ENCODE assay signal across 8 cellular contexts in genomic region chr9:121640076-121640475, GRCh38. TPM values are rescaled to one million over a fixed set of nuclear protein-coding genes. Genes with fewer than 3 reads are reported as not detected.
DNase-seq lines count a peak whose midpoint lies in the region; ATAC-seq and TF ChIP-seq lines count a peak whose summit lies in the region.

No MANE protein-coding gene starts in this region.

- H3K27me3 Mint-ChIP-seq in CD14-positive monocyte (ENCODE audit: low read depth in 3 of 3) (peaks cover 13 to 30% (median 15%) of the 10 kb centered on the region in 3 donors), HFFc6 (ENCODE audit: insufficient read depth) (peaks cover 8% of the 10 kb centered on the region)
- peaks cover 16% of the 10 kb centered on the region for H3K27me3 Mint-ChIP-seq in activated CD8-positive, alpha-beta memory T cell treated with anti-CD3 and anti-CD28 coated beads, Interleukin-2, amount 10 ng/mL, durations not matched to agents 7 days and 5 days

- no peaks in the 10 kb centered on the region for H3K36me3 Mint-ChIP-seq in CD14-positive monocyte
- H3K36me3 Mint-ChIP-seq in HFFc6 (ENCODE audit: low read depth), result no peaks in the 10 kb centered on the region
- H3K36me3 Mint-ChIP-seq in activated CD8-positive, alpha-beta memory T cell treated with anti-CD3 and anti-CD28 coated beads, Interleukin-2, amount 10 ng/mL, durations not matched to agents 7 days and 5 days, result no peaks in the 10 kb centered on the region

- no peak overlapping the region for H3K4me3 ChIP-seq in gastrocnemius medialis

- H3K4me1 Mint-ChIP-seq in CD14-positive monocyte, result peaks cover 13% of the 10 kb centered on the region
- peaks cover 7% of the 10 kb centered on the region for H3K4me1 Mint-ChIP-seq in HFFc6 (ENCODE audit: low read depth)
- no peaks in the 10 kb centered on the region for H3K4me1 Mint-ChIP-seq in activated CD8-positive, alpha-beta memory T cell treated with anti-CD3 and anti-CD28 coated beads, Interleukin-2, amount 10 ng/mL, durations not matched to agents 7 days and 5 days

- peak overlapping the region; percentile 47 to 69 (median 60) for H3K27ac ChIP-seq in gastrocnemius medialis

- CTCF ChIA-PET in activated CD8-positive, alpha-beta memory T cell treated with anti-CD3 and anti-CD28 coated beads, Interleukin-2, amount 10 ng/mL, durations not matched to agents 7 days and 5 days (lab: Charles Lee), result interaction anchor here (1.2 to 2.0 kb wide), 4 partner anchors 19 to 95 kb away, joined by 3 to 4 read pairs (median 4); no protein-coding TSS in a partner anchor

- H3K9me3 ChIP-seq in gastrocnemius medialis, result no peaks in the 10 kb centered on the region

- in situ Hi-C loops in gastrocnemius medialis (cut with MboI; ENCODE audit: low sequenced_read_pairs in 4 of 4), result no loop called here

- TF ChIP-seq CTCF in CD14-positive monocyte (IDR thresholded peaks at IDR 0.05) (peak; percentile 47), HFFc6 (IDR thresholded peaks at IDR 0.05) (peak; percentile 79), gastrocnemius medialis (IDR thresholded peaks at IDR 0.05 in 4 of 5, conservative IDR thresholded peaks at IDR 0.05 in 1 of 5) (peak; percentile 62 to 82 (median 76))

- H3K9me3 Mint-ChIP-seq in CD14-positive monocyte (peaks cover 0 to 5% (median 0%) of the 10 kb centered on the region in 7 donors), HFFc6 (no peaks in the 10 kb centered on the region)
- no peaks in the 10 kb centered on the region for H3K9me3 Mint-ChIP-seq in activated CD8-positive, alpha-beta memory T cell treated with anti-CD3 and anti-CD28 coated beads, Interleukin-2, amount 10 ng/mL, durations not matched to agents 7 days and 5 days (ENCODE audit: low read depth)

- TF ChIP-seq POLR2A in gastrocnemius medialis (IDR thresholded peaks at IDR 0.05), result no peak

- no peaks in the 10 kb centered on the region for H3K36me3 ChIP-seq in gastrocnemius medialis

- no peaks in the 10 kb centered on the region for H3K27me3 ChIP-seq in gastrocnemius medialis

- H3K4me1 ChIP-seq in gastrocnemius medialis, result peaks cover 68 to 72% of the 10 kb centered on the region in 2 donors

- intact Hi-C loops in CD14-positive monocyte (cut with micrococcal nuclease) (no loop called here), cardiac septum (cut with DNase I) (loop anchor here (5.0 kb wide), 1 partner anchor 52 kb away; no protein-coding TSS in a partner anchor), gastrocnemius medialis (cut with DNase I; ENCODE audit: low total_unique reads) (loop anchor here (2.0 kb wide), 1 partner anchor 47 kb away; no protein-coding TSS in a partner anchor)

- ATAC-seq in activated CD8-positive, alpha-beta memory T cell treated with anti-CD3 and anti-CD28 coated beads, Interleukin-2, amount 10 ng/mL, durations not matched to agents 7 days and 5 days, result peak; percentile 76
- ATAC-seq in gastrocnemius medialis (peak; percentile 58 to 68), GM21360 (IDR thresholded peaks at IDR 0.05; ENCODE audit: unreplicated experiment) (no peak), HG02885 (IDR thresholded peaks at IDR 0.05; ENCODE audit: poor library complexity, unreplicated experiment) (no peak)

- no peak overlapping the region for H3K27ac Mint-ChIP-seq in CD14-positive monocyte
- H3K27ac Mint-ChIP-seq in HFFc6, result no peak overlapping the region
- no peak overlapping the region for H3K27ac Mint-ChIP-seq in activated CD8-positive, alpha-beta memory T cell treated with anti-CD3 and anti-CD28 coated beads, Interleukin-2, amount 10 ng/mL, durations not matched to agents 7 days and 5 days

- no peak for DNase-seq in CD14-positive monocyte (ENCODE audit: low spot score)
- DNase-seq in HFFc6, result no peak
- DNase-seq in activated CD8-positive, alpha-beta memory T cell treated with anti-CD3 and anti-CD28 coated beads, Interleukin-2, amount 10 ng/mL, durations not matched to agents 7 days and 5 days, result peak; percentile 49
- DNase-seq in cardiac septum (ENCODE audit: low spot score), result peak; percentile 83
- DNase-seq in gastrocnemius medialis, result peak in 1 of 2 donors; percentile 71
- DNase-seq in activated gamma-delta T cell (lab: John Stamatoyannopoulos, UW), result no peak

- H3K4me3 Mint-ChIP-seq in CD14-positive monocyte (no peak overlapping the region), HFFc6 (no peak overlapping the region)
- H3K4me3 Mint-ChIP-seq in activated CD8-positive, alpha-beta memory T cell treated with anti-CD3 and anti-CD28 coated beads, Interleukin-2, amount 10 ng/mL, durations not matched to agents 7 days and 5 days, result no peak overlapping the region

RNA-seq across cellular contexts. Expression of gene DAB2IP, which starts 11.4 kb away (rescaled TPM):
- polyA plus RNA-seq in CD14-positive monocyte, result not detected
- 10 to 100 TPM; 23.0 to 28.2 (median 25.7) TPM for total RNA-seq in HFFc6 (2021; fragmentation: NEBNext Ultra II Directional; extraction: Animal tissue kit (Norgen Biotek cat#: 25700))
- total RNA-seq in activated CD8-positive, alpha-beta memory T cell treated with anti-CD3 and anti-CD28 coated beads, Interleukin-2, amount 10 ng/mL, durations not matched to agents 7 days and 5 days, result under 1 TPM; 0.07 to 0.18 TPM
- total RNA-seq in cardiac septum, result 60.3 TPM
- total RNA-seq in gastrocnemius medialis, result 10 to 100 TPM; 22.7 to 68.2 (median 37.4) TPM

Comparison
In these comparisons a context has a peak if more than half of its experiments do, and no peak if none do; other contexts are left out.
1. DNase-seq: peak in activated CD8-positive, alpha-beta memory T cell treated with anti-CD3 and anti-CD28 coated beads, Interleukin-2, amount 10 ng/mL, durations not matched to agents 7 days and 5 days (single experiment) and cardiac septum (single experiment); none in CD14-positive monocyte (single experiment), HFFc6 (single experiment) and activated gamma-delta T cell (single experiment).
2. ATAC-seq: peak in activated CD8-positive, alpha-beta memory T cell treated with anti-CD3 and anti-CD28 coated beads, Interleukin-2, amount 10 ng/mL, durations not matched to agents 7 days and 5 days (single experiment) and gastrocnemius medialis (2 of 2); none in GM21360 (single experiment) and HG02885 (single experiment).
3. RNA of gene DAB2IP, which starts 11.4 kb away (total RNA-seq): 60.3 TPM in cardiac septum (single experiment), 22.7 to 68.2 TPM in gastrocnemius medialis and 23.0 to 28.2 TPM in HFFc6; 0.07 to 0.18 TPM in activated CD8-positive, alpha-beta memory T cell treated with anti-CD3 and anti-CD28 coated beads, Interleukin-2, amount 10 ng/mL, durations not matched to agents 7 days and 5 days; every median in the first group is over 10 times any median in the second.
4. intact Hi-C loops: an anchor here in cardiac septum (5.0 kb wide) and gastrocnemius medialis (2.0 kb wide); none called in CD14-positive monocyte.
5. Peak in every context shown above with its lines, with median percentiles within 50 percentile points of each other: CTCF ChIP-seq.